Comparison of ENCODE assay signal across 24 cellular contexts in genomic region chr18:24674236-24675004, GRCh38.
"Had no signal": no experiment of that assay in that cellular context is flagged by ENCODE, and none has a peak within 500 bp of the region (broad histone marks: within the 10 kb centered on the region; RNA-seq: fewer than 3 reads in every experiment).

No MANE protein-coding gene starts in this region.

- H3K27ac ChIP-seq: breast epithelium, dorsolateral prefrontal cortex, esophagus squamous epithelium, gastrocnemius medialis, left lung, neural progenitor cell, upper lobe of left lung had no signal

- H3K4me1 ChIP-seq: breast epithelium, esophagus squamous epithelium, gastrocnemius medialis, left lung, upper lobe of left lung had no signal

- H3K27me3 Mint-ChIP-seq: activated CD8-positive, alpha-beta memory T cell treated with anti-CD3 and anti-CD28 coated beads, Interleukin-2, amount 10 ng/mL, durations not matched to agents 7 days and 5 days had no signal

- H2AFZ ChIP-seq: neural progenitor cell had no signal

- H3K4me3 Mint-ChIP-seq: activated CD8-positive, alpha-beta memory T cell treated with anti-CD3 and anti-CD28 coated beads, Interleukin-2, amount 10 ng/mL, durations not matched to agents 7 days and 5 days; central memory CD8-positive, alpha-beta T cell; mesothelial cell of epicardium; naive thymus-derived CD8-positive, alpha-beta T cell; neural progenitor cell had no signal

- H3K4me2 ChIP-seq: neural progenitor cell, SK-N-SH had no signal

- ATAC-seq: activated CD8-positive, alpha-beta memory T cell treated with anti-CD3 and anti-CD28 coated beads, Interleukin-2, amount 10 ng/mL, durations not matched to agents 7 days and 5 days; gastrocnemius medialis; left lung; naive thymus-derived CD8-positive, alpha-beta T cell; sciatic nerve had no signal

- DNase-seq: activated CD4-positive, alpha-beta T cell treated with anti-CD3 and anti-CD28 coated beads, Interleukin-2, amount 50 U/mL, for 4 hours; activated CD8-positive, alpha-beta memory T cell treated with anti-CD3 and anti-CD28 coated beads, Interleukin-2, amount 10 ng/mL, durations not matched to agents 7 days and 5 days; activated effector memory CD4-positive, alpha-beta T cell treated with anti-CD3 and anti-CD28 coated beads, Interleukin-2, amount 50 U/mL, for 16 hours; activated naive CD4-positive, alpha-beta T cell treated with anti-CD3 and anti-CD28 coated beads, Interleukin-2, amount 50 U/mL, for 16 hours; dorsolateral prefrontal cortex; esophagus squamous epithelium; gastrocnemius medialis; hippocampal formation; kidney glomerular epithelial cell; left lung; naive thymus-derived CD8-positive, alpha-beta T cell; posterior cingulate gyrus; SK-N-SH; small intestine; stimulated activated CD4-positive, alpha-beta T cell treated with anti-CD3 and anti-CD28 coated beads, Interleukin-2, amount 100 ng/mL, for 48 hours; stimulated activated CD8-positive, alpha-beta memory T cell treated with anti-CD3 and anti-CD28 coated beads, Interleukin-4, amount 100 ng/mL, for 48 hours; stimulated activated naive CD4-positive, alpha-beta T cell; upper lobe of left lung had no signal

- H3K4me1 Mint-ChIP-seq: activated CD8-positive, alpha-beta memory T cell treated with anti-CD3 and anti-CD28 coated beads, Interleukin-2, amount 10 ng/mL, durations not matched to agents 7 days and 5 days; central memory CD8-positive, alpha-beta T cell; mesothelial cell of epicardium; naive thymus-derived CD8-positive, alpha-beta T cell had no signal

- H3K27me3 ChIP-seq: breast epithelium, esophagus squamous epithelium, gastrocnemius medialis, left lung, neural progenitor cell, upper lobe of left lung had no signal

- H3K9ac ChIP-seq: neural progenitor cell, SK-N-SH had no signal

- H3K36me3 ChIP-seq: breast epithelium, esophagus squamous epithelium, gastrocnemius medialis, left lung, neural progenitor cell, upper lobe of left lung had no signal

- H3K9me3 ChIP-seq: breast epithelium, esophagus squamous epithelium, gastrocnemius medialis, left lung, SK-N-SH, upper lobe of left lung had no signal

- H3K9me3 Mint-ChIP-seq: central memory CD8-positive, alpha-beta T cell; mesothelial cell of epicardium; naive thymus-derived CD8-positive, alpha-beta T cell; neural progenitor cell had no signal

- H3K36me3 Mint-ChIP-seq: activated CD8-positive, alpha-beta memory T cell treated with anti-CD3 and anti-CD28 coated beads, Interleukin-2, amount 10 ng/mL, durations not matched to agents 7 days and 5 days; mesothelial cell of epicardium; naive thymus-derived CD8-positive, alpha-beta T cell; neural progenitor cell had no signal

- H3K4me3 ChIP-seq: breast epithelium, dorsolateral prefrontal cortex, esophagus squamous epithelium, gastrocnemius medialis, left lung, lung, neural progenitor cell, upper lobe of left lung had no signal

- H3K27ac Mint-ChIP-seq: activated CD8-positive, alpha-beta memory T cell treated with anti-CD3 and anti-CD28 coated beads, Interleukin-2, amount 10 ng/mL, durations not matched to agents 7 days and 5 days; mesothelial cell of epicardium; naive thymus-derived CD8-positive, alpha-beta T cell; neural progenitor cell had no signal
